In the genomic region with DNA sequence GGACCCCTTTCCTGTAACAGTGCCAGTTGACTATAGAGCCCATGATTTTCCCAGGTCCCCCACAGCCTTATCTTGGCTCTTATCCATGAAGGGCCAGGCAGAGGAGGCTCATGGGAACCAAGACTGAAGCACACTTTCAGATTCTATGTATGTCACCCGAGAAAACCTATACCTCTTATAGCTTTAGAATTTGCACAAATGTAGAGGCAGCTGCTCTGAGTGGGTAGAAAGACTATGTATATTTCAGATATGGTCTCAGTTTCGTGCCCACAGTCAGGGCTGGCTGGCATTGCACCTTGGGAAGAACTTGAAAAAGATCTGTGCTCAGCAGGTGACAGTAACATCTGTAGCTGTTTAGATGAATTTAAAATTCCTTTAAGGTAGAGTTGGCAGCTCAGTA, we compare ENCODE assay signal across 1 cellular context.
TF ChIP-seq lines count a peak whose summit lies in the region.

No MANE protein-coding gene starts in this region.

TF ChIP-seq in HepG2, 621 proteins besides CTCF, POLR2A, EP300 and RAD21:
- no peak for TF ChIP-seq ZNF580 (CRISPR knock-in tag; IDR thresholded peaks at IDR 0.05; ENCODE audit: borderline replicate concordance, low read depth)
- no peak for TF ChIP-seq NCOR1 (IDR thresholded peaks at IDR 0.05; ENCODE audit: borderline replicate concordance, low read length)
- TF ChIP-seq MAFK (conservative IDR thresholded peaks at IDR 0.05 in 1 of 2, IDR thresholded peaks at IDR 0.05 in 1 of 2; ENCODE audit: low read length in 2 of 2), result no peak
- TF ChIP-seq, protein P1, sequence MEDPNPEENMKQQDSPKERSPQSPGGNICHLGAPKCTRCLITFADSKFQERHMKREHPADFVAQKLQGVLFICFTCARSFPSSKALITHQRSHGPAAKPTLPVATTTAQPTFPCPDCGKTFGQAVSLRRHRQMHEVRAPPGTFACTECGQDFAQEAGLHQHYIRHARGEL (CRISPR knock-in tag; IDR thresholded peaks at IDR 0.05), result no peak
- no peak for TF ChIP-seq MZF1 (CRISPR knock-in tag; IDR thresholded peaks at IDR 0.05; ENCODE audit: borderline replicate concordance)
- TF ChIP-seq, protein P2, sequence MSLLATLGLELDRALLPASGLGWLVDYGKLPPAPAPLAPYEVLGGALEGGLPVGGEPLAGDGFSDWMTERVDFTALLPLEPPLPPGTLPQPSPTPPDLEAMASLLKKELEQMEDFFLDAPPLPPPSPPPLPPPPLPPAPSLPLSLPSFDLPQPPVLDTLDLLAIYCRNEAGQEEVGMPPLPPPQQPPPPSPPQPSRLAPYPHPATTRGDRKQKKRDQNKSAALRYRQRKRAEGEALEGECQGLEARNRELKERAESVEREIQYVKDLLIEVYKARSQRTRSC (CRISPR knock-in tag; IDR thresholded peaks at IDR 0.05; ENCODE audit: low read depth), result no peak
- TF ChIP-seq SIX4 (CRISPR knock-in tag; IDR thresholded peaks at IDR 0.05), result no peak
- no peak for TF ChIP-seq ZNF883 (CRISPR knock-in tag; IDR thresholded peaks at IDR 0.05; ENCODE audit: not compliant biosample characterization)
- TF ChIP-seq NFRKB (IDR thresholded peaks at IDR 0.05), result no peak
- TF ChIP-seq IRF2 (CRISPR knock-in tag; IDR thresholded peaks at IDR 0.05), result no peak
- TF ChIP-seq ZBTB21 (CRISPR knock-in tag; IDR thresholded peaks at IDR 0.05), result no peak
- no peak for TF ChIP-seq CEBPB (IDR thresholded peaks at IDR 0.05; ENCODE audit: borderline replicate concordance, low read depth, low read length)
- no peak for TF ChIP-seq NR2F2 (IDR thresholded peaks at IDR 0.05; ENCODE audit: borderline replicate concordance, low read depth)
- no peak for TF ChIP-seq ZNF598 (CRISPR knock-in tag; IDR thresholded peaks at IDR 0.05; ENCODE audit: borderline replicate concordance)
- no peak for TF ChIP-seq SRF (IDR thresholded peaks at IDR 0.05; ENCODE audit: low read depth, low read length)
- TF ChIP-seq USF2 (IDR thresholded peaks at IDR 0.05; ENCODE audit: low read depth, low read length), result no peak
- no peak for TF ChIP-seq USF2 (CRISPR knock-in tag; IDR thresholded peaks at IDR 0.05; ENCODE audit: borderline replicate concordance)
- no peak for TF ChIP-seq MEIS2 (CRISPR knock-in tag; IDR thresholded peaks at IDR 0.05)
